ENCODE assay signal across 1 cellular context in the genomic region with DNA sequence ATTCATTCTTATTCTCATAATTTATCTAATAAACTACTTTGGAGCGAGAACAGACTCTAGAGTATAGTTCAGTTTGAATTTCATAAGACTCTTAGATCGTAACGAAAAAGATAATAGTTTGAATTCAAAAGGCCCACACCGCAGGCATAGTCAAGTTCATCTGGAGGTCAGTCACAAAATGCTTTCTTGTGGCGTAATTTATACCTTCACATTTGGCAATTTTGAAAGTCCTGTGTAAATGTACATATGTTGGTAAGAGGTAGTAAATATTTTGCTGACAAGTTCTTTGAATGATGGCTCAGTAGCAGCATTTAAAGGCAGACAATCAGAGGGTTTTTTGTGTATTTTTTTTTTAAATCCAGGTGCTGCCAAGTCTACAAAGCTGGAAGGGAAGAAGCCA.
TF ChIP-seq lines count a peak whose summit lies in the region.

No MANE protein-coding gene starts in this region.

TF ChIP-seq in GM23338, 12 proteins besides CTCF, POLR2A, EP300 and RAD21 (continued from another document):
- TF ChIP-seq, protein P1, sequence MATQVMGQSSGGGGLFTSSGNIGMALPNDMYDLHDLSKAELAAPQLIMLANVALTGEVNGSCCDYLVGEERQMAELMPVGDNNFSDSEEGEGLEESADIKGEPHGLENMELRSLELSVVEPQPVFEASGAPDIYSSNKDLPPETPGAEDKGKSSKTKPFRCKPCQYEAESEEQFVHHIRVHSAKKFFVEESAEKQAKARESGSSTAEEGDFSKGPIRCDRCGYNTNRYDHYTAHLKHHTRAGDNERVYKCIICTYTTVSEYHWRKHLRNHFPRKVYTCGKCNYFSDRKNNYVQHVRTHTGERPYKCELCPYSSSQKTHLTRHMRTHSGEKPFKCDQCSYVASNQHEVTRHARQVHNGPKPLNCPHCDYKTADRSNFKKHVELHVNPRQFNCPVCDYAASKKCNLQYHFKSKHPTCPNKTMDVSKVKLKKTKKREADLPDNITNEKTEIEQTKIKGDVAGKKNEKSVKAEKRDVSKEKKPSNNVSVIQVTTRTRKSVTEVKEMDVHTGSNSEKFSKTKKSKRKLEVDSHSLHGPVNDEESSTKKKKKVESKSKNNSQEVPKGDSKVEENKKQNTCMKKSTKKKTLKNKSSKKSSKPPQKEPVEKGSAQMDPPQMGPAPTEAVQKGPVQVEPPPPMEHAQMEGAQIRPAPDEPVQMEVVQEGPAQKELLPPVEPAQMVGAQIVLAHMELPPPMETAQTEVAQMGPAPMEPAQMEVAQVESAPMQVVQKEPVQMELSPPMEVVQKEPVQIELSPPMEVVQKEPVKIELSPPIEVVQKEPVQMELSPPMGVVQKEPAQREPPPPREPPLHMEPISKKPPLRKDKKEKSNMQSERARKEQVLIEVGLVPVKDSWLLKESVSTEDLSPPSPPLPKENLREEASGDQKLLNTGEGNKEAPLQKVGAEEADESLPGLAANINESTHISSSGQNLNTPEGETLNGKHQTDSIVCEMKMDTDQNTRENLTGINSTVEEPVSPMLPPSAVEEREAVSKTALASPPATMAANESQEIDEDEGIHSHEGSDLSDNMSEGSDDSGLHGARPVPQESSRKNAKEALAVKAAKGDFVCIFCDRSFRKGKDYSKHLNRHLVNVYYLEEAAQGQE (IDR thresholded peaks at IDR 0.05; ENCODE audit: unreplicated experiment) = no peak
TF ChIP-seq in GM23338: peak in this region for 0.
